19 cellular contexts compared by ENCODE assay signal in genomic region chr3:15299036-15299435, GRCh38. TPM values are rescaled to one million over a fixed set of nuclear protein-coding genes. Genes with fewer than 3 reads are reported as not detected.
A peak's percentile ranks its signal among the peaks of the same experiment; 100 is the strongest.
DNase-seq lines count a peak whose midpoint lies in the region; ATAC-seq, FAIRE-seq and TF ChIP-seq lines count a peak whose summit lies in the region.
"Had no signal": no experiment of that assay in that cellular context is flagged by ENCODE, and none has a peak within 500 bp of the region (broad histone marks: within the 10 kb centered on the region; RNA-seq: fewer than 3 reads in every experiment).

No MANE protein-coding gene starts in this region.

- DNase-seq in SK-N-SH (no peak), kidney (no peak), HuH-7 (ENCODE audit: low spot score) (no peak), HAP-1 (ENCODE audit: low spot score in 2 of 2) (no peak), GM19239 (ENCODE audit: insufficient read length, low spot score) (no peak)
- no peak for DNase-seq in activated T-helper 1 cell treated with anti-CD3 and anti-CD28 coated beads, Interleukin-12 subunit alpha, Interleukin-12 subunit beta, Interleukin-2, Interleukin-4 antibody, amounts not matched to agents 30 ng/mL and 10 ng/mL and 1 ng/mL, durations not matched to agents 14 hours and 24 hours and 36 hours (ENCODE audit: low spot score)
- DNase-seq: activated CD8-positive, alpha-beta T cell treated with anti-CD3 and anti-CD28 coated beads, Interleukin-2, amount 10 ng/mL, durations not matched to agents 7 days and 5 days; brain microvascular endothelial cell; effector memory CD4-positive, alpha-beta T cell; GDM1; NCI-H2081; posterior cingulate gyrus; SIG-M5 had no signal

- no peak for ATAC-seq in SK-N-SH treated with all-trans-retinoic acid at 6 μM for 48 hours
- ATAC-seq: activated CD8-positive, alpha-beta T cell treated with anti-CD3 and anti-CD28 coated beads, Interleukin-2, amount 10 ng/mL, durations not matched to agents 7 days and 5 days had no signal

- intact Hi-C loops in activated T-helper 1 cell treated with anti-CD3 and anti-CD28 coated beads, Interleukin-12 subunit alpha, Interleukin-12 subunit beta, Interleukin-2, Interleukin-4 antibody, amounts not matched to agents 30 ng/mL and 10 ng/mL and 1 ng/mL, durations not matched to agents 14 hours and 24 hours and 36 hours (cut with micrococcal nuclease) = loop anchor here (2.0 kb wide), 1 partner anchor 62 kb away; no protein-coding TSS in a partner anchor
- intact Hi-C loops in kidney (cut with DNase I) = no loop called here

- H3K79me2 ChIP-seq in SK-N-SH (ENCODE audit: insufficient read depth) = no peaks in the 10 kb centered on the region

- no peaks in the 10 kb centered on the region for H3F3A ChIP-seq in SK-N-SH (replicated peaks; ENCODE audit: insufficient read depth)

- POLR2A ChIA-PET in SK-N-SH (lab: Yijun Ruan, JAX) = no interaction called here

- H3K4me3 ChIP-seq in SK-N-SH (ENCODE audit: low read depth in 2 of 2, low read length in 1 of 2) = no peak overlapping the region
- no peak overlapping the region for H3K4me3 ChIP-seq in kidney (ENCODE audit: low read length in 2 of 2)
- H3K4me3 ChIP-seq in subcutaneous abdominal adipose tissue (ENCODE audit: low read depth in 1 of 5, low read length in 5 of 5) = no peak overlapping the region
- no peak overlapping the region for H3K4me3 ChIP-seq in HAP-1
- H3K4me3 ChIP-seq: tibial nerve had no signal

- H3K27ac ChIP-seq in SK-N-SH (ENCODE audit: low read depth in 2 of 2, low read length in 1 of 2) = no peak overlapping the region
- peak overlapping the region; percentile 9 for H3K27ac ChIP-seq in kidney (ENCODE audit: low read depth in 2 of 2, low read length in 2 of 2)
- peak overlapping the region; percentile 75 for H3K27ac ChIP-seq in subcutaneous abdominal adipose tissue (ENCODE audit: low read depth, low read length)
- H3K27ac ChIP-seq: 22Rv1, brain microvascular endothelial cell had no signal

- H3K36me3 ChIP-seq in SK-N-SH (replicated peaks in 1 of 2; ENCODE audit: control insufficient read depth in 1 of 2, insufficient read depth in 2 of 2, low read length in 1 of 2) (peaks cover 5 to 14% of the 10 kb centered on the region in 2 experiments), kidney (ENCODE audit: control insufficient read depth in 1 of 2, insufficient read depth in 2 of 2, low read length in 2 of 2) (peaks cover 7 to 16% of the 10 kb centered on the region in 2 donors), subcutaneous abdominal adipose tissue (ENCODE audit: control insufficient read depth in 5 of 5, insufficient read depth in 5 of 5, low read length in 5 of 5) (peaks cover 0 to 44% (median 26%) of the 10 kb centered on the region in 5 donors), HAP-1 (replicated peaks) (no peaks in the 10 kb centered on the region)
- H3K36me3 ChIP-seq: brain microvascular endothelial cell had no signal

- CTCF ChIA-PET in SK-N-SH (lab: Yijun Ruan, JAX) = interaction anchor here (1.0 to 1.4 kb wide), 2 partner anchors 32 to 96 kb away, joined by 3 to 6 read pairs; no protein-coding TSS in a partner anchor

- no peak overlapping the region for H3K4me3 Mint-ChIP-seq in activated T-helper 1 cell treated with anti-CD3 and anti-CD28 coated beads, Interleukin-12 subunit alpha, Interleukin-12 subunit beta, Interleukin-2, Interleukin-4 antibody, amounts not matched to agents 30 ng/mL and 10 ng/mL and 1 ng/mL, durations not matched to agents 14 hours and 24 hours and 36 hours
- H3K4me3 Mint-ChIP-seq: activated CD8-positive, alpha-beta T cell treated with anti-CD3 and anti-CD28 coated beads, Interleukin-2, amount 10 ng/mL, durations not matched to agents 7 days and 5 days; CD14-positive monocyte had no signal

- H3K9me3 ChIP-seq in SK-N-SH (no peaks in the 10 kb centered on the region), kidney (ENCODE audit: control insufficient read depth in 1 of 2, low read length in 2 of 2) (no peaks in the 10 kb centered on the region), subcutaneous abdominal adipose tissue (ENCODE audit: control insufficient read depth in 5 of 5, low read length in 5 of 5) (no peaks in the 10 kb centered on the region), HAP-1 (no peaks in the 10 kb centered on the region)
- H3K9me3 ChIP-seq: tibial nerve had no signal

- H2AFZ ChIP-seq in SK-N-SH (ENCODE audit: low read depth) = no peak overlapping the region

- no peaks in the 10 kb centered on the region for H3K9me2 ChIP-seq in SK-N-SH

- H4K20me1 ChIP-seq in SK-N-SH (ENCODE audit: insufficient read depth) = no peaks in the 10 kb centered on the region

- H3K9me3 Mint-ChIP-seq in activated T-helper 1 cell treated with anti-CD3 and anti-CD28 coated beads, Interleukin-12 subunit alpha, Interleukin-12 subunit beta, Interleukin-2, Interleukin-4 antibody, amounts not matched to agents 30 ng/mL and 10 ng/mL and 1 ng/mL, durations not matched to agents 14 hours and 24 hours and 36 hours = peaks cover 8% of the 10 kb centered on the region

- 82% methylated on average over 3 of the region's 3 CpGs for WGBS in SK-N-SH (ENCODE audit: low lambda C conversion rate)

- no peak for TF ChIP-seq RAD21 in SK-N-SH (IDR thresholded peaks at IDR 0.05; ENCODE audit: low read length)

- TF ChIP-seq CTCF in SK-N-SH (IDR thresholded peaks at IDR 0.05) = no peak
- TF ChIP-seq CTCF in kidney (IDR thresholded peaks at IDR 0.05; ENCODE audit: borderline replicate concordance, extremely low read depth, insufficient read depth) = no peak

- peaks cover 65% of the 10 kb centered on the region for H3K36me3 Mint-ChIP-seq in activated T-helper 1 cell treated with anti-CD3 and anti-CD28 coated beads, Interleukin-12 subunit alpha, Interleukin-12 subunit beta, Interleukin-2, Interleukin-4 antibody, amounts not matched to agents 30 ng/mL and 10 ng/mL and 1 ng/mL, durations not matched to agents 14 hours and 24 hours and 36 hours (ENCODE audit: low read depth)

- H3K4me1 Mint-ChIP-seq in activated T-helper 1 cell treated with anti-CD3 and anti-CD28 coated beads, Interleukin-12 subunit alpha, Interleukin-12 subunit beta, Interleukin-2, Interleukin-4 antibody, amounts not matched to agents 30 ng/mL and 10 ng/mL and 1 ng/mL, durations not matched to agents 14 hours and 24 hours and 36 hours (ENCODE audit: low read depth) = peaks cover 87% of the 10 kb centered on the region

- H3K27me3 ChIP-seq in SK-N-SH (ENCODE audit: insufficient read depth) (no peaks in the 10 kb centered on the region), subcutaneous abdominal adipose tissue (ENCODE audit: control insufficient read depth in 5 of 5, insufficient read depth in 4 of 5, low read length in 5 of 5) (no peaks in the 10 kb centered on the region), HAP-1 (ENCODE audit: low read depth) (no peaks in the 10 kb centered on the region)
- H3K27me3 ChIP-seq: brain microvascular endothelial cell, tibial nerve had no signal

- FAIRE-seq in kidney (lab: Jason Lieb, UNC) (no peak), GM19239 (lab: Jason Lieb, UNC) (no peak)
- FAIRE-seq: islet of Langerhans had no signal

- peak overlapping the region; percentile 36 for H3K27ac Mint-ChIP-seq in activated T-helper 1 cell treated with anti-CD3 and anti-CD28 coated beads, Interleukin-12 subunit alpha, Interleukin-12 subunit beta, Interleukin-2, Interleukin-4 antibody, amounts not matched to agents 30 ng/mL and 10 ng/mL and 1 ng/mL, durations not matched to agents 14 hours and 24 hours and 36 hours
- H3K27ac Mint-ChIP-seq: activated CD8-positive, alpha-beta T cell treated with anti-CD3 and anti-CD28 coated beads, Interleukin-2, amount 10 ng/mL, durations not matched to agents 7 days and 5 days had no signal

- in situ Hi-C loops in HAP-1 (cut with MboI; ENCODE audit: low sequenced_read_pairs) = no loop called here

- TF ChIP-seq EP300 in SK-N-SH (IDR thresholded peaks at IDR 0.05; ENCODE audit: borderline replicate concordance in 1 of 2, low read depth in 1 of 2, low read length in 1 of 2) = no peak

- H3K4me1 ChIP-seq in SK-N-SH (ENCODE audit: control insufficient read depth in 1 of 2, insufficient read depth in 2 of 2, low read depth in 1 of 2, low read length in 1 of 2) (peaks cover 0 to 6% of the 10 kb centered on the region in 2 experiments; a peak in 1 of 4 replicates), kidney (ENCODE audit: control insufficient read depth in 1 of 2, insufficient read depth in 1 of 2, low read depth in 1 of 2, low read length in 2 of 2) (peaks cover 15 to 19% of the 10 kb centered on the region in 2 donors), subcutaneous abdominal adipose tissue (ENCODE audit: control insufficient read depth in 5 of 5, insufficient read depth in 5 of 5, low read length in 5 of 5) (peaks cover 12 to 60% (median 49%) of the 10 kb centered on the region in 5 donors), HAP-1 (peaks cover 5% of the 10 kb centered on the region; the same call in 1 of the 2 replicates)

- H3K27me3 Mint-ChIP-seq in activated T-helper 1 cell treated with anti-CD3 and anti-CD28 coated beads, Interleukin-12 subunit alpha, Interleukin-12 subunit beta, Interleukin-2, Interleukin-4 antibody, amounts not matched to agents 30 ng/mL and 10 ng/mL and 1 ng/mL, durations not matched to agents 14 hours and 24 hours and 36 hours (ENCODE audit: insufficient read depth) = no peaks in the 10 kb centered on the region

- no peak overlapping the region for H3K4me2 ChIP-seq in SK-N-SH

- H3K9ac ChIP-seq in SK-N-SH = no peak overlapping the region
- H3K9ac ChIP-seq in kidney (ENCODE audit: low read length in 2 of 2) = no peak overlapping the region
- no peak overlapping the region for H3K9ac ChIP-seq in subcutaneous abdominal adipose tissue (ENCODE audit: low read length in 5 of 5)

TF ChIP-seq in SK-N-SH, 30 proteins besides CTCF, POLR2A, EP300 and RAD21 (continues in another document):
- no peak for TF ChIP-seq RFX5 (IDR thresholded peaks at IDR 0.05; ENCODE audit: low read length)
- TF ChIP-seq TAF1 (IDR thresholded peaks at IDR 0.05; ENCODE audit: borderline replicate concordance, low read depth, low read length) = no peak
- TF ChIP-seq JUND (IDR thresholded peaks at IDR 0.05) = no peak; the same call in 1 of the 2 replicates

RNA-seq across cellular contexts. Expression of gene SH3BP5, which starts 33.4 kb away (rescaled TPM):
- polyA plus RNA-seq in SK-N-SH (2012; rRNA removed) (29.5 and 32.3 TPM in 2 replicates), kidney (ENCODE audit: insufficient read depth, low read depth, low replicate concordance) (39.1 TPM)
- polyA plus RNA-seq in SK-N-SH (2012; cell fraction: cytosol; rRNA removed) = 27.5 and 29.2 TPM in 2 replicates
- 33.0 and 35.2 TPM in 2 replicates for polyA plus RNA-seq in SK-N-SH (2012; cell fraction: nucleus; rRNA removed)
- 28.0 and 30.3 TPM in 2 replicates for total RNA-seq in activated T-helper 1 cell treated with anti-CD3 and anti-CD28 coated beads, Interleukin-12 subunit alpha, Interleukin-12 subunit beta, Interleukin-2, Interleukin-4 antibody, amounts not matched to agents 30 ng/mL and 10 ng/mL and 1 ng/mL, durations not matched to agents 14 hours and 24 hours and 36 hours
- total RNA-seq in kidney = 109 TPM

Comparison
In these comparisons a context has a peak if more than half of its experiments do, and no peak if none do; other contexts are left out.
1. H3K27ac ChIP-seq: peak in kidney (2 of 2) and subcutaneous abdominal adipose tissue (single experiment); none in SK-N-SH (0 of 2).